8 cellular contexts compared by ENCODE assay signal in genomic region chr1:153946622-153947246, GRCh38. TPM values are rescaled to one million over a fixed set of nuclear protein-coding genes. Genes with fewer than 3 reads are reported as not detected.
A peak's percentile ranks its signal among the peaks of the same experiment; 100 is the strongest.
DNase-seq lines count a peak whose midpoint lies in the region; ATAC-seq and TF ChIP-seq lines count a peak whose summit lies in the region.

TSS of gene DENND4B (minus strand) at chr1:153946718. CDS start at chr1:153944374, 2,344 bp downstream.

- intact Hi-C loops in mammary epithelial cell (cut with micrococcal nuclease) (loop anchor here (1.0 kb wide), 5 partner anchors 23 to 149 kb away; partner anchors contain the start of genes JTB and RPS27), spleen (cut with DNase I; ENCODE audit: low total_unique reads) (no loop called here)

- H3K4me3 ChIP-seq in mammary epithelial cell (replicated peaks in 1 of 3; ENCODE audit: insufficient read depth in 1 of 3, low read depth in 2 of 3, low read length in 3 of 3) (peak within 1 kb of the TSS; percentile 71 to 88 (median 79)), spleen (peak within 1 kb of the TSS; percentile 74 to 99 (median 90))

- H3K27ac ChIP-seq in 22Rv1 (peak within 1 kb of the TSS; percentile 95), VCaP (peak within 1 kb of the TSS; percentile 95), mammary epithelial cell (ENCODE audit: insufficient read depth, low read depth, low read length) (peak within 1 kb of the TSS; percentile 65), spleen (peak within 1 kb of the TSS; percentile 96 to 100 (median 99))

- H4K20me1 ChIP-seq in mammary epithelial cell (ENCODE audit: insufficient read depth, low read length), result no peaks in the 10 kb centered on the region

- peaks cover 30% of the 10 kb centered on the region for H3K79me2 ChIP-seq in mammary epithelial cell (ENCODE audit: insufficient read depth, low read length)

- BruUV-seq in mammary epithelial cell (replicated peaks; lab: Mats Ljungman, UMichigan), result no TSS peak

- H3K27me3 ChIP-seq in mammary epithelial cell (ENCODE audit: insufficient read depth, low read length), result no peaks in the 10 kb centered on the region
- no peaks in the 10 kb centered on the region for H3K27me3 ChIP-seq in spleen (replicated peaks in 1 of 7)

- H3K4me1 ChIP-seq in mammary epithelial cell (ENCODE audit: insufficient read depth, low read length), result peaks cover 8% of the 10 kb centered on the region
- peaks cover 14 to 86% (median 48%) of the 10 kb centered on the region in 6 donors for H3K4me1 ChIP-seq in spleen

- H3K4me1 Mint-ChIP-seq in immature natural killer cell, result peaks cover 43 to 47% of the 10 kb centered on the region in 2 donors

- peak within 1 kb of the TSS; percentile 93 to 100 (median 98) for H3K4me3 Mint-ChIP-seq in immature natural killer cell

- H3K36me3 ChIP-seq in mammary epithelial cell (ENCODE audit: insufficient read depth, low read length) (peaks cover 8% of the 10 kb centered on the region), spleen (peaks cover 0 to 73% (median 64%) of the 10 kb centered on the region in 6 donors)

- TF ChIP-seq POLR2A in GM18505 (IDR thresholded peaks at IDR 0.05; ENCODE audit: borderline replicate concordance, extremely low read depth, insufficient read depth, insufficient read length) (no peak), spleen (IDR thresholded peaks at IDR 0.05) (no peak)

- peak; percentile 57 for ATAC-seq in GM18505 (IDR thresholded peaks at IDR 0.05; ENCODE audit: unreplicated experiment)
- peak; percentile 49 for ATAC-seq in HG02970 (IDR thresholded peaks at IDR 0.05; ENCODE audit: low FRiP score, unreplicated experiment)

- CTCF ChIA-PET in mammary epithelial cell (lab: Charles Lee; ENCODE audit: low non-redundant PET), result interaction anchor here (0.6 kb wide), 2 partner anchors 80 to 128 kb away, joined by 6 to 7 read pairs; no protein-coding TSS in a partner anchor

- H3K4me2 ChIP-seq in mammary epithelial cell (ENCODE audit: insufficient read depth, low read depth, low read length), result peak within 1 kb of the TSS; percentile 91

- no peaks in the 10 kb centered on the region for H3K9me3 Mint-ChIP-seq in immature natural killer cell

- dilution Hi-C loops in mammary epithelial cell (cut with HindIII; ENCODE audit: low sequenced_read_pairs), result no loop called here

- H3K9me3 ChIP-seq in mammary epithelial cell (replicated peaks; ENCODE audit: insufficient read depth, low read length) (no peaks in the 10 kb centered on the region), spleen (no peaks in the 10 kb centered on the region)

- in situ Hi-C loops in mammary epithelial cell (cut with MboI; ENCODE audit: low sequenced_read_pairs in 2 of 2), result no loop called here

- peaks cover 11 to 23% (median 13%) of the 10 kb centered on the region in 3 donors for H3K27me3 Mint-ChIP-seq in immature natural killer cell (ENCODE audit: low read depth in 3 of 3)

- peak within 1 kb of the TSS; percentile 96 to 100 (median 100) for H3K27ac Mint-ChIP-seq in immature natural killer cell

- peaks cover 14 to 31% (median 23%) of the 10 kb centered on the region in 3 donors for H3K36me3 Mint-ChIP-seq in immature natural killer cell

- peak within 1 kb of the TSS; percentile 80 for H3K9ac ChIP-seq in mammary epithelial cell (ENCODE audit: insufficient read depth, low read length)

- peak within 1 kb of the TSS; percentile 92 for H2AFZ ChIP-seq in mammary epithelial cell (ENCODE audit: low read depth, low read length)

- DNase-seq in NCI-H2107 (lab: John Stamatoyannopoulos, UW) (peak; percentile 62), mammary epithelial cell (peak; percentile 64), immature natural killer cell (peak; percentile 79 to 82 (median 81)), spleen (peak; percentile 96)

- WGBS in mammary epithelial cell (ENCODE audit: low coverage, missing lambda C conversion rate), result 51% methylated on average over 4 of the region's 28 CpGs
- 6 to 12% (median 11%) methylated on average over 16 to 28 of the region's 28 CpGs for whole genome bisulfite sequencing in spleen, 5 donors

- TF ChIP-seq CTCF in 22Rv1 (IDR thresholded peaks at IDR 0.05), result peak; percentile 100
- TF ChIP-seq CTCF in VCaP (conservative IDR thresholded peaks at IDR 0.05), result peak; percentile 99
- TF ChIP-seq CTCF in mammary epithelial cell (conservative IDR thresholded peaks at IDR 0.05 in 1 of 2, IDR thresholded peaks at IDR 0.05 in 1 of 2; ENCODE audit: extremely low read depth in 1 of 2, insufficient read depth in 1 of 2, low read depth in 1 of 2, low read length in 2 of 2), result peak; percentile 72 to 90
- TF ChIP-seq CTCF in spleen (IDR thresholded peaks at IDR 0.05 in 8 of 11, conservative IDR thresholded peaks at IDR 0.05 in 3 of 11), result peak; percentile 92 to 99 (median 97)

RNA-seq across cellular contexts. Expression of gene DENND4B, which starts in this region (rescaled TPM):
- total RNA-seq in mammary epithelial cell (10 to 100 TPM; 12.3 to 36.9 TPM), spleen (100 to 1,000 TPM; 135 to 211 (median 168) TPM)
- polyA plus RNA-seq in mammary epithelial cell (21.3 TPM), immature natural killer cell (10 to 100 TPM in 2 of 3 donors, 1 to 10 TPM in 1; 9.9 to 37.1 (median 11.5) TPM), spleen (100 to 1,000 TPM in 2 of 3 donors, 10 to 100 TPM in 1; 47.7 to 106 (median 104) TPM)
- 7.8 TPM for polyA minus RNA-seq in mammary epithelial cell

Comparison
In these comparisons a context has a peak if more than half of its experiments do, and no peak if none do; other contexts are left out.
1. Peak in every context shown above with its lines: DNase-seq, ATAC-seq, H3K4me3 ChIP-seq and H3K27ac ChIP-seq.